ENCODE assay signal across 11 cellular contexts in genomic region chrX:75784689-75785491, GRCh38. TPM values are rescaled to one million over a fixed set of nuclear protein-coding genes. Genes with fewer than 3 reads are reported as not detected.
DNase-seq lines count a peak whose midpoint lies in the region; ATAC-seq and TF ChIP-seq lines count a peak whose summit lies in the region.
"Had no signal": no experiment of that assay in that cellular context is flagged by ENCODE, and none has a peak within 500 bp of the region (broad histone marks: within the 10 kb centered on the region; RNA-seq: fewer than 3 reads in every experiment).

Gene MAGEE2, minus strand, starts transcription at chrX:75785254. Its CDS starts 203 bp downstream, at chrX:75785051.

- no peak within 1 kb of the TSS for H3K27ac Mint-ChIP-seq in activated T-cell treated with anti-CD3 and anti-CD28 coated beads, Interleukin-2, amount 50 U/mL, for 72 hours
- H3K27ac Mint-ChIP-seq in Caco-2 (ENCODE audit: unreplicated experiment) = no peak within 1 kb of the TSS

- no peaks in the 10 kb centered on the region for H3K4me1 ChIP-seq in Caco-2

- no peak for TF ChIP-seq CTCF in Caco-2 (IDR thresholded peaks at IDR 0.05; ENCODE audit: insufficient read depth in 1 of 2, low read depth in 1 of 2, low read length in 1 of 2, severe bottlenecking in 1 of 2, unreplicated experiment in 1 of 2)

- no peaks in the 10 kb centered on the region for H3K9me3 ChIP-seq in Caco-2

- intact Hi-C loops in left cardiac atrium (cut with DNase I) = no loop called here
- intact Hi-C loops in Caco-2 (cut with micrococcal nuclease; ENCODE audit: unreplicated experiment) = no loop called here

- H3K27me3 Mint-ChIP-seq in activated T-cell treated with anti-CD3 and anti-CD28 coated beads, Interleukin-2, amount 50 U/mL, for 72 hours (ENCODE audit: low read depth) = peaks cover 71% of the 10 kb centered on the region
- H3K27me3 Mint-ChIP-seq in Caco-2 (ENCODE audit: insufficient read depth, unreplicated experiment) = no peaks in the 10 kb centered on the region

- H3K9me3 Mint-ChIP-seq in activated T-cell treated with anti-CD3 and anti-CD28 coated beads, Interleukin-2, amount 50 U/mL, for 72 hours = no peaks in the 10 kb centered on the region
- H3K9me3 Mint-ChIP-seq in Caco-2 (ENCODE audit: unreplicated experiment) = no peaks in the 10 kb centered on the region

- H3K4me1 Mint-ChIP-seq in activated T-cell treated with anti-CD3 and anti-CD28 coated beads, Interleukin-2, amount 50 U/mL, for 72 hours (ENCODE audit: low read depth) = peaks cover 8% of the 10 kb centered on the region
- no peaks in the 10 kb centered on the region for H3K4me1 Mint-ChIP-seq in Caco-2 (ENCODE audit: low read depth, unreplicated experiment)

- H3K4me3 ChIP-seq in Caco-2 (ENCODE audit: low read depth, low read length) = no peak within 1 kb of the TSS

- peak in 1 of 2 donors; percentile 54 for ATAC-seq in activated T-cell treated with anti-CD3 and anti-CD28 coated beads, Interleukin-2, amount 50 U/mL, for 72 hours (replicated peaks in 1 of 2)
- peak; percentile 47 to 79 for ATAC-seq in left cardiac atrium
- ATAC-seq in GM21825 (IDR thresholded peaks at IDR 0.05; ENCODE audit: unreplicated experiment) = no peak

- H3K4me3 Mint-ChIP-seq in activated T-cell treated with anti-CD3 and anti-CD28 coated beads, Interleukin-2, amount 50 U/mL, for 72 hours = peak within 1 kb of the TSS; percentile 76 to 77
- no peak within 1 kb of the TSS for H3K4me3 Mint-ChIP-seq in Caco-2 (ENCODE audit: unreplicated experiment)

- no peaks in the 10 kb centered on the region for H3K27me3 ChIP-seq in Caco-2 (replicated peaks; ENCODE audit: control insufficient read depth, insufficient read depth, low read length)

- POLR2A ChIA-PET in Caco-2 (lab: Charles Lee) = no interaction called here

- no TSS peak for BruUV-seq in Caco-2 (replicated peaks; lab: Mats Ljungman, UMichigan)

- CTCF ChIA-PET in Caco-2 (lab: Charles Lee) = no interaction called here

- peak; percentile 60 for DNase-seq in NCI-H1105 treated with DMSO at 0.1 percent for 48 hours (lab: John Stamatoyannopoulos, UW)
- peak; percentile 1 to 12 for DNase-seq in activated T-cell treated with anti-CD3 and anti-CD28 coated beads, Interleukin-2, amount 50 U/mL, for 72 hours
- DNase-seq in left cardiac atrium = peak; percentile 28
- peak; percentile 0 for DNase-seq in stimulated activated CD4-positive, alpha-beta T cell treated with anti-CD3 and anti-CD28 coated beads, Interleukin-2, amount 100 ng/mL, for 4 hours (ENCODE audit: low read depth)
- no peak for DNase-seq in NCI-H2171 treated with DMSO at 0.1 percent for 48 hours (lab: John Stamatoyannopoulos, UW)
- DNase-seq in islet precursor cell = no peak
- DNase-seq in Caco-2 = no peak
- DNase-seq: mesendoderm had no signal

- no peaks in the 10 kb centered on the region for H3K36me3 Mint-ChIP-seq in activated T-cell treated with anti-CD3 and anti-CD28 coated beads, Interleukin-2, amount 50 U/mL, for 72 hours (ENCODE audit: insufficient read depth in 2 of 2)
- H3K36me3 Mint-ChIP-seq in Caco-2 (ENCODE audit: insufficient read depth, unreplicated experiment) = no peaks in the 10 kb centered on the region

- no peaks in the 10 kb centered on the region for H3K36me3 ChIP-seq in Caco-2 (ENCODE audit: control insufficient read depth, insufficient read depth, low read length)

RNA-seq across cellular contexts. Expression of gene MAGEE2, which starts in this region (rescaled TPM):
- not detected for total RNA-seq in activated T-cell treated with anti-CD3 and anti-CD28 coated beads, Interleukin-2, amount 50 U/mL, for 72 hours
- total RNA-seq in left cardiac atrium (under 1 TPM in 1 of 2 donors, not detected in 1; 0.12 TPM), Caco-2 (2022) (not detected in 2 replicates)
- total RNA-seq: bronchial epithelial cell, OCI-LY7 had no signal

Comparison
In these comparisons a context has a peak if more than half of its experiments do, and no peak if none do; other contexts are left out.
1. Peak in DNase-seq in activated T-cell treated with anti-CD3 and anti-CD28 coated beads, Interleukin-2, amount 50 U/mL, for 72 hours; RNA of the gene not detected or under 1 TPM.
2. Peak in DNase-seq and ATAC-seq in left cardiac atrium; RNA of the gene not detected or under 1 TPM.
3. DNase-seq: peak in NCI-H1105 treated with DMSO at 0.1 percent for 48 hours (single experiment) and stimulated activated CD4-positive, alpha-beta T cell treated with anti-CD3 and anti-CD28 coated beads, Interleukin-2, amount 100 ng/mL, for 4 hours (single experiment); none in NCI-H2171 treated with DMSO at 0.1 percent for 48 hours (single experiment), islet precursor cell (single experiment) and Caco-2 (0 of 2).